ENCODE assay signal across 16 cellular contexts in the genomic region with DNA sequence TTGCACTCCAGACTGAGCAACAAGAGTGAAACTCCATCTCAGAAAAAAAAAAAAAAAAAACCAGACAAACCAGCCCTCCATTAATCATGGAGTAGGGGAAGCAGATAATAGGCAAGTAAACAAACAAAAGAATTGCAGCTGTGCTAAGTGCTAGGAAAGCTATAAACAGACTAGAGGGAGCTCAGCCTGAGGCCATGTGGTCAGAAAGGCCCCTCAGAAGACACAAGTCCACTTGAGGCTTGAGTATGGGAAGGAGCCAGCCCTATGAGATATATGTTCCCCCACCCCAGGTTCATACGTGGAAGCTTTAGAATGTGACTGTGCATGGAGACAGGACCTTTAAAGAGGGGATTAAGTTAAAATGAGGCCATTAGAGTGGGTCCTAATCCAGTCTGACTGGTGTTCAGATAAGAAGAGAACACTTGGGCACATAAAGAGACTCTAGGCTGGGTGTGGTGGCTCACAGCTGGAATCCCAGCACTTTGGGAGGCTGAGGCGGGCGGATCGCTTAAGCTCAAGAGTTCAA.
DNase-seq lines count a peak whose midpoint lies in the region; ATAC-seq and TF ChIP-seq lines count a peak whose summit lies in the region.
"Had no signal": no experiment of that assay in that cellular context is flagged by ENCODE, and none has a peak within 500 bp of the region (broad histone marks: within the 10 kb centered on the region; RNA-seq: fewer than 3 reads in every experiment).

No MANE protein-coding gene starts in this region.

- in situ Hi-C loops in HAP-1 (cut with MboI; ENCODE audit: low sequenced_read_pairs): no loop called here

- H3K4me3 ChIP-seq in HAP-1 (no peak overlapping the region), esophagus (ENCODE audit: low read depth in 1 of 2, low read length in 2 of 2) (no peak overlapping the region), right atrium auricular region (no peak overlapping the region)
- H3K4me3 ChIP-seq: psoas muscle had no signal

- TF ChIP-seq CTCF in C4-2B (conservative IDR thresholded peaks at IDR 0.05) (no peak), right atrium auricular region (IDR thresholded peaks at IDR 0.05) (no peak)

- H3K9me3 ChIP-seq in HAP-1: no peaks in the 10 kb centered on the region
- no peaks in the 10 kb centered on the region for H3K9me3 ChIP-seq in esophagus (ENCODE audit: control insufficient read depth in 2 of 2, insufficient read depth in 1 of 2, low read depth in 1 of 2, low read length in 1 of 2)
- no peaks in the 10 kb centered on the region for H3K9me3 ChIP-seq in right atrium auricular region
- H3K9me3 ChIP-seq: psoas muscle had no signal

- WGBS in esophagus, 2 donors: 82 to 87% methylated on average over 4 of the region's 4 CpGs

- H3K36me3 ChIP-seq in HAP-1 (replicated peaks): no peaks in the 10 kb centered on the region
- peaks cover 0 to 2% of the 10 kb centered on the region in 2 donors for H3K36me3 ChIP-seq in esophagus (ENCODE audit: control insufficient read depth in 2 of 2, insufficient read depth in 2 of 2, low read length in 1 of 2)
- H3K36me3 ChIP-seq in right atrium auricular region: no peaks in the 10 kb centered on the region

- H3K27ac ChIP-seq in C4-2B (peak overlapping the region; percentile 49), esophagus (ENCODE audit: low read depth in 2 of 2, low read length in 1 of 2) (peak overlapping the region; percentile 37 to 70), right atrium auricular region (no peak overlapping the region)
- H3K27ac ChIP-seq: psoas muscle had no signal

- H3K4me1 ChIP-seq in HAP-1 (peaks cover 13% of the 10 kb centered on the region), esophagus (ENCODE audit: control insufficient read depth in 2 of 2, insufficient read depth in 2 of 2, low read length in 1 of 2) (peaks cover 0 to 4% of the 10 kb centered on the region in 2 donors), right atrium auricular region (no peaks in the 10 kb centered on the region)
- H3K4me1 ChIP-seq: psoas muscle had no signal

- peak; percentile 71 to 78 for DNase-seq in HAP-1 (ENCODE audit: low spot score in 2 of 2)
- DNase-seq in NCI-H345 (lab: John Stamatoyannopoulos, UW): peak; percentile 66
- no peak for DNase-seq in activated gamma-delta T cell (lab: John Stamatoyannopoulos, UW)
- DNase-seq in NCI-H446 treated with DMSO at 0.1 percent for 48 hours (lab: John Stamatoyannopoulos, UW): no peak
- no peak for DNase-seq in right atrium auricular region (ENCODE audit: low spot score)
- DNase-seq: activated CD4-positive, alpha-beta T cell treated with anti-CD3 and anti-CD28 coated beads, Interleukin-2, amount 10 ng/mL, durations not matched to agents 7 days and 5 days; activated effector memory CD4-positive, alpha-beta T cell treated with anti-CD3 and anti-CD28 coated beads, Interleukin-2, amount 50 U/mL, for 16 hours; AML-193; GDM1; OCI-M1; psoas muscle; stimulated activated CD4-positive, alpha-beta T cell treated with anti-CD3 and anti-CD28 coated beads, Interleukin-4, amount 100 ng/mL, for 24 hours; T-helper 17 cell had no signal

- H3K27me3 ChIP-seq in HAP-1 (ENCODE audit: low read depth): no peaks in the 10 kb centered on the region
- no peaks in the 10 kb centered on the region for H3K27me3 ChIP-seq in esophagus (ENCODE audit: control insufficient read depth in 1 of 2, insufficient read depth in 2 of 2, low read length in 2 of 2)
- H3K27me3 ChIP-seq in right atrium auricular region: no peaks in the 10 kb centered on the region

- ATAC-seq in GM21528 (IDR thresholded peaks at IDR 0.05; ENCODE audit: low FRiP score, unreplicated experiment): no peak
- ATAC-seq: psoas muscle, T-helper 17 cell had no signal

Comparison
In these comparisons a context has a peak if more than half of its experiments do, and no peak if none do; other contexts are left out.
1. H3K27ac ChIP-seq: peak in C4-2B (single experiment) and esophagus (2 of 2); none in right atrium auricular region (0 of 2).
2. DNase-seq: peak in HAP-1 (2 of 2) and NCI-H345 (single experiment); none in activated gamma-delta T cell (single experiment), NCI-H446 treated with DMSO at 0.1 percent for 48 hours (single experiment) and right atrium auricular region (single experiment).